Comparison of ENCODE assay signal across 20 cellular contexts in genomic region chr6:150566486-150566885, GRCh38. TPM values are rescaled to one million over a fixed set of nuclear protein-coding genes. Genes with fewer than 3 reads are reported as not detected.
A peak's percentile ranks its signal among the peaks of the same experiment; 100 is the strongest.
DNase-seq lines count a peak whose midpoint lies in the region; ATAC-seq and TF ChIP-seq lines count a peak whose summit lies in the region.
"Had no signal": no experiment of that assay in that cellular context is flagged by ENCODE, and none has a peak within 500 bp of the region (broad histone marks: within the 10 kb centered on the region; RNA-seq: fewer than 3 reads in every experiment).

No MANE protein-coding gene starts in this region.

- no peak overlapping the region for H3K9ac ChIP-seq in mammary epithelial cell (ENCODE audit: insufficient read depth, low read length)
- H3K9ac ChIP-seq: GM23248 had no signal

- POLR2A ChIA-PET in CD8-positive, alpha-beta memory T cell (lab: Charles Lee): no interaction called here

- H3K4me1 ChIP-seq in mammary epithelial cell (ENCODE audit: insufficient read depth, low read length): peaks cover 5% of the 10 kb centered on the region
- H3K4me1 ChIP-seq in ascending aorta: no peaks in the 10 kb centered on the region
- no peaks in the 10 kb centered on the region for H3K4me1 ChIP-seq in CD8-positive, alpha-beta memory T cell (ENCODE audit: insufficient read depth, low read length)
- H3K4me1 ChIP-seq: SJSA1 had no signal

- no peak for TF ChIP-seq CTCF in mammary epithelial cell (conservative IDR thresholded peaks at IDR 0.05 in 1 of 2, IDR thresholded peaks at IDR 0.05 in 1 of 2; ENCODE audit: extremely low read depth in 1 of 2, insufficient read depth in 1 of 2, low read depth in 1 of 2, low read length in 2 of 2)
- no peak for TF ChIP-seq CTCF in progenitor cell of endocrine pancreas (IDR thresholded peaks at IDR 0.05; ENCODE audit: unreplicated experiment)
- TF ChIP-seq CTCF in ascending aorta (IDR thresholded peaks at IDR 0.05): no peak

- intact Hi-C loops in mammary epithelial cell (cut with micrococcal nuclease): no loop called here
- intact Hi-C loops in ascending aorta (cut with DNase I): no loop called here

- no peak overlapping the region for H3K4me2 ChIP-seq in mammary epithelial cell (ENCODE audit: insufficient read depth, low read depth, low read length)

- in situ Hi-C loops in mammary epithelial cell (cut with MboI; ENCODE audit: low sequenced_read_pairs in 2 of 2): no loop called here

- no TSS peak for BruUV-seq in mammary epithelial cell (replicated peaks; lab: Mats Ljungman, UMichigan)

- H2AFZ ChIP-seq in mammary epithelial cell (ENCODE audit: low read depth, low read length): no peak overlapping the region
- H2AFZ ChIP-seq: GM23248 had no signal

- peaks cover 52% of the 10 kb centered on the region for H3K4me1 Mint-ChIP-seq in progenitor cell of endocrine pancreas (ENCODE audit: low read depth)
- H3K4me1 Mint-ChIP-seq in CD8-positive, alpha-beta memory T cell: no peaks in the 10 kb centered on the region

- H3K9me3 ChIP-seq in mammary epithelial cell (replicated peaks; ENCODE audit: insufficient read depth, low read length) (no peaks in the 10 kb centered on the region), ascending aorta (no peaks in the 10 kb centered on the region)
- H3K9me3 ChIP-seq in CD8-positive, alpha-beta memory T cell (ENCODE audit: low read length): no peaks in the 10 kb centered on the region
- H3K9me3 ChIP-seq: HAP-1, SJSA1 had no signal

- no peak overlapping the region for H3K27ac ChIP-seq in mammary epithelial cell (ENCODE audit: insufficient read depth, low read depth, low read length)
- H3K27ac ChIP-seq in ascending aorta: no peak overlapping the region
- H3K27ac ChIP-seq in CD8-positive, alpha-beta memory T cell (ENCODE audit: low read depth, low read length): no peak overlapping the region
- H3K27ac ChIP-seq: GM23248, HL-60, SJSA1 had no signal

- no peaks in the 10 kb centered on the region for H3K27me3 ChIP-seq in mammary epithelial cell (ENCODE audit: insufficient read depth, low read length)
- no peaks in the 10 kb centered on the region for H3K27me3 ChIP-seq in ascending aorta
- no peaks in the 10 kb centered on the region for H3K27me3 ChIP-seq in CD8-positive, alpha-beta memory T cell (ENCODE audit: insufficient read depth, low read length, poor library complexity, severe bottlenecking)
- H3K27me3 ChIP-seq: SJSA1 had no signal

- H3K4me3 ChIP-seq in mammary epithelial cell (replicated peaks in 1 of 3; ENCODE audit: insufficient read depth in 1 of 3, low read depth in 2 of 3, low read length in 3 of 3): no peak overlapping the region
- no peak overlapping the region for H3K4me3 ChIP-seq in ascending aorta
- no peak overlapping the region for H3K4me3 ChIP-seq in CD8-positive, alpha-beta memory T cell (ENCODE audit: low read length)
- H3K4me3 ChIP-seq: GM12878, GM23248, HAP-1, SJSA1 had no signal

- peak; percentile 64 for ATAC-seq in esophagus mucosa
- ATAC-seq: CD8-positive, alpha-beta T cell; GM12878 had no signal

- no peaks in the 10 kb centered on the region for H3K36me3 Mint-ChIP-seq in progenitor cell of endocrine pancreas (ENCODE audit: insufficient read depth)
- no peaks in the 10 kb centered on the region for H3K36me3 Mint-ChIP-seq in CD8-positive, alpha-beta memory T cell
- H3K36me3 Mint-ChIP-seq: CD8-positive, alpha-beta T cell had no signal

- no peaks in the 10 kb centered on the region for H4K20me1 ChIP-seq in mammary epithelial cell (ENCODE audit: insufficient read depth, low read length)

- no peaks in the 10 kb centered on the region for H3K9me3 Mint-ChIP-seq in progenitor cell of endocrine pancreas (ENCODE audit: low read depth)
- no peaks in the 10 kb centered on the region for H3K9me3 Mint-ChIP-seq in CD8-positive, alpha-beta memory T cell
- H3K9me3 Mint-ChIP-seq: CD8-positive, alpha-beta T cell had no signal

- H3K27ac Mint-ChIP-seq in progenitor cell of endocrine pancreas: peak overlapping the region; percentile 62
- H3K27ac Mint-ChIP-seq in CD8-positive, alpha-beta memory T cell: no peak overlapping the region
- H3K27ac Mint-ChIP-seq: CD8-positive, alpha-beta T cell had no signal

- H3K4me3 Mint-ChIP-seq in progenitor cell of endocrine pancreas (ENCODE audit: low read depth): no peak overlapping the region
- H3K4me3 Mint-ChIP-seq in CD8-positive, alpha-beta memory T cell: no peak overlapping the region
- H3K4me3 Mint-ChIP-seq: CD8-positive, alpha-beta T cell had no signal

- no peaks in the 10 kb centered on the region for H3K27me3 Mint-ChIP-seq in progenitor cell of endocrine pancreas
- H3K27me3 Mint-ChIP-seq in CD8-positive, alpha-beta memory T cell: peaks cover 1 to 12% of the 10 kb centered on the region in 2 donors

- H3K36me3 ChIP-seq in mammary epithelial cell (ENCODE audit: insufficient read depth, low read length) (no peaks in the 10 kb centered on the region), ascending aorta (no peaks in the 10 kb centered on the region)
- no peaks in the 10 kb centered on the region for H3K36me3 ChIP-seq in CD8-positive, alpha-beta memory T cell (ENCODE audit: insufficient read depth, low read length)
- H3K36me3 ChIP-seq: HAP-1, SJSA1 had no signal

- peak; percentile 41 for DNase-seq in LoVo (ENCODE audit: low spot score)
- peak; percentile 62 for DNase-seq in mammary epithelial cell
- DNase-seq in progenitor cell of endocrine pancreas (ENCODE audit: low spot score, unreplicated experiment): no peak
- DNase-seq in ascending aorta (ENCODE audit: low spot score in 2 of 2): no peak
- no peak for DNase-seq in CD8-positive, alpha-beta memory T cell
- DNase-seq in 8988T: no peak
- DNase-seq: AML-193; C1 segment of cervical spinal cord; CD8-positive, alpha-beta T cell; GM23248; KBM-7; NCI-H2029; NCI-H226; NCI-H510A treated with DMSO at 0.1 percent for 48 hours; NCI-H774 had no signal

- CTCF ChIA-PET in mammary epithelial cell (lab: Charles Lee; ENCODE audit: low non-redundant PET): no interaction called here
- CTCF ChIA-PET in CD8-positive, alpha-beta memory T cell (lab: Charles Lee): no interaction called here

- H3K79me2 ChIP-seq in mammary epithelial cell (ENCODE audit: insufficient read depth, low read length): no peaks in the 10 kb centered on the region

- dilution Hi-C loops in mammary epithelial cell (cut with HindIII; ENCODE audit: low sequenced_read_pairs): no loop called here

RNA-seq across cellular contexts. Expression of gene PLEKHG1, which starts 33.2 kb away (rescaled TPM):
- total RNA-seq in mammary epithelial cell: 10 to 100 TPM; 35.3 to 63.2 TPM
- polyA plus RNA-seq in mammary epithelial cell: 8.6 TPM
- polyA minus RNA-seq in mammary epithelial cell: 37.3 TPM
- total RNA-seq in esophagus mucosa: 34.2 TPM
- 38.8 and 42.2 TPM in 2 replicates for total RNA-seq in progenitor cell of endocrine pancreas
- 10.7 TPM for total RNA-seq in ascending aorta
- total RNA-seq in CD8-positive, alpha-beta memory T cell: 1 to 10 TPM; 8.8 to 9.4 TPM
- 1.9 TPM for polyA plus RNA-seq in CD8-positive, alpha-beta memory T cell

Comparison
In these comparisons a context has a peak if more than half of its experiments do, and no peak if none do; other contexts are left out.
1. DNase-seq: peak in LoVo (single experiment) and mammary epithelial cell (single experiment); none in progenitor cell of endocrine pancreas (single experiment), ascending aorta (0 of 2), CD8-positive, alpha-beta memory T cell (0 of 5) and 8988T (single experiment).